21 cellular contexts compared by ENCODE assay signal in the genomic region with DNA sequence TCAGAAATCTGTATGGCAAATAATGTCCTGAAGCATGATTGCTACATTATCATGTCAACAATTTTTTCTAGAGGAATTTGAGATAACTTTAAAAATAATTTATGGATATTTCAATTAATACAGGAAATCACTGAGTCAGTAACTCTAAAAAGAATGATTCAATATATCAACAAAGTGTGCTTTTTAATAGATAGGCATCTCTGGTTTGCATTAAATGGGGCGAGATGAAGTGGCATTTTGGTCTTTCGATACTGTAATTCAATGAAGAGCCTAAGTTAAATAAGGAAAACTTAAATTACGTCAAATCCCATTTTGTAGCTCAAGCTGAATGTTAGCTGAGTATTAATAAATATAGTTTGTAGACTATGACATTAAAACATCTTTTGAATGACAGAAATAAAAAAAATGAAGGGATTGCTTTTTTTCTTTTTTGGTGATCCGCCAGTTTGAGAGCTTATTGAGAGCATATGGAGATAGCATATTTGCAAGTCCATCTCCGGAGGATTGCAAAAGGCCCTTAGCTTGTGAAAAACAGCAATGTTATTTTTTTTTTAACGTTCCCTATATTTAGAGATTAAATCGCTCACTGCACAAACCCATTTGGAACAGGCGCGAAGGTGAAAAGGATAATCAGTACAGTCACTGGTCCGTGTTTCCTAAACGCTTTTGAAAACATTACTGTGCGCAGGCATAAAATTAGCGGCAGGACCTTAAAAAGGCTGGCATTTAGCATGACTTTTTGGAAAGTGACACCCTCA.
DNase-seq lines count a peak whose midpoint lies in the region; ATAC-seq, FAIRE-seq and TF ChIP-seq lines count a peak whose summit lies in the region.
"Had no signal": no experiment of that assay in that cellular context is flagged by ENCODE, and none has a peak within 500 bp of the region (broad histone marks: within the 10 kb centered on the region; RNA-seq: fewer than 3 reads in every experiment).

No MANE protein-coding gene starts in this region.

- CTCF ChIA-PET in BJ (lab: Yijun Ruan, JAX) = no interaction called here

- H3K9ac ChIP-seq in SK-N-MC (ENCODE audit: insufficient read length) (no peak overlapping the region), kidney (ENCODE audit: low read length in 2 of 2) (no peak overlapping the region), endodermal cell (ENCODE audit: extremely low read depth, low read length, poor library complexity, severe bottlenecking) (no peak overlapping the region)

- H3K4me3 Mint-ChIP-seq in endodermal cell = no peak overlapping the region
- H3K4me3 Mint-ChIP-seq in activated T-cell treated with anti-CD3 and anti-CD28 coated beads, Interleukin-2, amount 50 U/mL, for 72 hours = no peak overlapping the region
- H3K4me3 Mint-ChIP-seq: activated CD4-positive, alpha-beta T cell treated with anti-CD3 and anti-CD28 coated beads, Interleukin-2, amount 10 ng/mL, durations not matched to agents 7 days and 5 days; CD4-positive, alpha-beta T cell; H9; stimulated activated naive CD8-positive, alpha-beta T cell treated with anti-CD3 and anti-CD28 coated beads, Interleukin-15, amount 100 ng/mL, for 72 hours had no signal

- H3K27me3 ChIP-seq in BJ (ENCODE audit: control insufficient read depth, insufficient read depth, low read length) = no peaks in the 10 kb centered on the region
- H3K27me3 ChIP-seq in endodermal cell (ENCODE audit: control insufficient read depth, insufficient read depth, low read length, poor library complexity, severe bottlenecking) = no peaks in the 10 kb centered on the region
- no peaks in the 10 kb centered on the region for H3K27me3 ChIP-seq in body of pancreas
- H3K27me3 ChIP-seq: MG63 had no signal

- H3K36me3 ChIP-seq in BJ (ENCODE audit: control insufficient read depth, insufficient read depth, low read length) = no peaks in the 10 kb centered on the region
- H3K36me3 ChIP-seq in SK-N-MC (ENCODE audit: insufficient read depth, low read length) = no peaks in the 10 kb centered on the region
- no peaks in the 10 kb centered on the region for H3K36me3 ChIP-seq in kidney (ENCODE audit: control insufficient read depth in 1 of 2, insufficient read depth in 2 of 2, low read length in 2 of 2)
- no peaks in the 10 kb centered on the region for H3K36me3 ChIP-seq in endodermal cell (ENCODE audit: control insufficient read depth, insufficient read depth, low read length)
- no peaks in the 10 kb centered on the region for H3K36me3 ChIP-seq in body of pancreas (replicated peaks in 1 of 2; ENCODE audit: insufficient read depth in 1 of 2, low read depth in 2 of 2)
- H3K36me3 ChIP-seq: MG63 had no signal

- POLR2A ChIA-PET in BJ (lab: Charles Lee) = no interaction called here

- no peak for FAIRE-seq in kidney (lab: Jason Lieb, UNC)

- H3K36me3 Mint-ChIP-seq in endodermal cell (ENCODE audit: low read depth) = no peaks in the 10 kb centered on the region
- H3K36me3 Mint-ChIP-seq in activated T-cell treated with anti-CD3 and anti-CD28 coated beads, Interleukin-2, amount 50 U/mL, for 72 hours (ENCODE audit: insufficient read depth in 2 of 2) = no peaks in the 10 kb centered on the region

- H3K27ac ChIP-seq in SK-N-MC = no peak overlapping the region
- no peak overlapping the region for H3K27ac ChIP-seq in kidney (ENCODE audit: low read depth in 2 of 2, low read length in 2 of 2)
- no peak overlapping the region for H3K27ac ChIP-seq in endodermal cell (ENCODE audit: low read depth, low read length)
- no peak overlapping the region for H3K27ac ChIP-seq in body of pancreas
- H3K27ac ChIP-seq: RWPE1 had no signal

- H3K4me1 ChIP-seq in kidney (ENCODE audit: control insufficient read depth in 1 of 2, insufficient read depth in 1 of 2, low read depth in 1 of 2, low read length in 2 of 2) (no peaks in the 10 kb centered on the region), endodermal cell (ENCODE audit: control insufficient read depth, insufficient read depth, low read length) (no peaks in the 10 kb centered on the region), body of pancreas (peaks cover 4% of the 10 kb centered on the region)

- no peaks in the 10 kb centered on the region for H3K9me3 Mint-ChIP-seq in endodermal cell
- no peaks in the 10 kb centered on the region for H3K9me3 Mint-ChIP-seq in activated T-cell treated with anti-CD3 and anti-CD28 coated beads, Interleukin-2, amount 50 U/mL, for 72 hours
- H3K9me3 Mint-ChIP-seq: H9; stimulated activated naive CD8-positive, alpha-beta T cell treated with anti-CD3 and anti-CD28 coated beads, Interleukin-15, amount 100 ng/mL, for 72 hours had no signal

- no peak for TF ChIP-seq POLR2A in body of pancreas (IDR thresholded peaks at IDR 0.05)

- DNase-seq in BJ (ENCODE audit: low read depth) = peak; percentile 7
- peak; percentile 59 for DNase-seq in NCI-H1092 (lab: John Stamatoyannopoulos, UW)
- DNase-seq in SK-N-MC (ENCODE audit: low read depth, low spot score) = no peak
- DNase-seq in kidney = no peak
- no peak for DNase-seq in endodermal cell
- no peak for DNase-seq in activated T-cell treated with anti-CD3 and anti-CD28 coated beads, Interleukin-2, amount 50 U/mL, for 72 hours
- no peak for DNase-seq in body of pancreas
- no peak for DNase-seq in NCI-H82 treated with DMSO at 0.1 percent for 48 hours (lab: John Stamatoyannopoulos, UW; ENCODE audit: unreplicated experiment)
- DNase-seq: activated CD4-positive, alpha-beta T cell treated with anti-CD3 and anti-CD28 coated beads, Interleukin-2, amount 10 ng/mL, durations not matched to agents 7 days and 5 days; activated CD8-positive, alpha-beta memory T cell treated with anti-CD3 and anti-CD28 coated beads, Interleukin-2, amount 50 U/mL, for 48 hours; activated naive CD4-positive, alpha-beta T cell treated with Interleukin-2 at 50 U/mL for 16 hours; aorta; CD4-positive, alpha-beta T cell; EL; H9; MG63; NCI-H2107; right cardiac atrium; stimulated activated naive CD8-positive, alpha-beta T cell treated with anti-CD3 and anti-CD28 coated beads, Interleukin-15, amount 100 ng/mL, for 72 hours; trophoblast cell had no signal

- no peaks in the 10 kb centered on the region for H3K4me1 Mint-ChIP-seq in endodermal cell
- no peaks in the 10 kb centered on the region for H3K4me1 Mint-ChIP-seq in activated T-cell treated with anti-CD3 and anti-CD28 coated beads, Interleukin-2, amount 50 U/mL, for 72 hours (ENCODE audit: low read depth)
- H3K4me1 Mint-ChIP-seq: activated CD4-positive, alpha-beta T cell treated with anti-CD3 and anti-CD28 coated beads, Interleukin-2, amount 10 ng/mL, durations not matched to agents 7 days and 5 days; stimulated activated naive CD8-positive, alpha-beta T cell treated with anti-CD3 and anti-CD28 coated beads, Interleukin-15, amount 100 ng/mL, for 72 hours had no signal

- WGBS in endodermal cell (ENCODE audit: insufficient coverage in 1 of 2, insufficient read length in 1 of 2), 2 experiments = 94 to 97% methylated on average over 11 to 13 of the region's 13 CpGs
- WGBS in body of pancreas, 2 donors = 82 to 85% methylated on average over 13 of the region's 13 CpGs

- no peak overlapping the region for H3K4me3 ChIP-seq in BJ (ENCODE audit: low read depth, low read length)
- peak overlapping the region; percentile 61 for H3K4me3 ChIP-seq in SK-N-MC
- H3K4me3 ChIP-seq in kidney (ENCODE audit: low read length in 2 of 2) = peak overlapping the region; percentile 35 to 47
- H3K4me3 ChIP-seq in endodermal cell (ENCODE audit: low read length) = no peak overlapping the region
- no peak overlapping the region for H3K4me3 ChIP-seq in body of pancreas
- H3K4me3 ChIP-seq: MG63 had no signal

- no peak for TF ChIP-seq CTCF in BJ (IDR thresholded peaks at IDR 0.05; ENCODE audit: insufficient read depth, low read depth, low read length)
- TF ChIP-seq CTCF in kidney (IDR thresholded peaks at IDR 0.05; ENCODE audit: borderline replicate concordance, extremely low read depth, insufficient read depth) = no peak
- no peak for TF ChIP-seq CTCF in endodermal cell (conservative IDR thresholded peaks at IDR 0.05)
- TF ChIP-seq CTCF in body of pancreas (IDR thresholded peaks at IDR 0.05) = no peak

- no peak for ATAC-seq in activated T-cell treated with anti-CD3 and anti-CD28 coated beads, Interleukin-2, amount 50 U/mL, for 72 hours (replicated peaks in 1 of 2)
- ATAC-seq in body of pancreas = no peak
- ATAC-seq: right cardiac atrium; stimulated activated naive CD8-positive, alpha-beta T cell treated with anti-CD3 and anti-CD28 coated beads, Interleukin-15, amount 100 ng/mL, for 72 hours had no signal

- H3K27ac Mint-ChIP-seq in endodermal cell = no peak overlapping the region
- H3K27ac Mint-ChIP-seq in activated T-cell treated with anti-CD3 and anti-CD28 coated beads, Interleukin-2, amount 50 U/mL, for 72 hours = no peak overlapping the region
- H3K27ac Mint-ChIP-seq: activated CD4-positive, alpha-beta T cell treated with anti-CD3 and anti-CD28 coated beads, Interleukin-2, amount 10 ng/mL, durations not matched to agents 7 days and 5 days; CD4-positive, alpha-beta T cell; stimulated activated naive CD8-positive, alpha-beta T cell treated with anti-CD3 and anti-CD28 coated beads, Interleukin-15, amount 100 ng/mL, for 72 hours had no signal

- H3K9me3 ChIP-seq in SK-N-MC (ENCODE audit: low read depth, low read length) (no peaks in the 10 kb centered on the region), kidney (ENCODE audit: control insufficient read depth in 1 of 2, low read length in 2 of 2) (no peaks in the 10 kb centered on the region), endodermal cell (ENCODE audit: control insufficient read depth, low read length) (no peaks in the 10 kb centered on the region), body of pancreas (no peaks in the 10 kb centered on the region)
- H3K9me3 ChIP-seq: MG63 had no signal

- H3K27me3 Mint-ChIP-seq in endodermal cell (ENCODE audit: insufficient read depth) = no peaks in the 10 kb centered on the region
- H3K27me3 Mint-ChIP-seq in activated T-cell treated with anti-CD3 and anti-CD28 coated beads, Interleukin-2, amount 50 U/mL, for 72 hours (ENCODE audit: low read depth) = no peaks in the 10 kb centered on the region
- H3K27me3 Mint-ChIP-seq: activated CD4-positive, alpha-beta T cell treated with anti-CD3 and anti-CD28 coated beads, Interleukin-2, amount 10 ng/mL, durations not matched to agents 7 days and 5 days; CD4-positive, alpha-beta T cell; stimulated activated naive CD8-positive, alpha-beta T cell treated with anti-CD3 and anti-CD28 coated beads, Interleukin-15, amount 100 ng/mL, for 72 hours had no signal

- intact Hi-C loops in kidney (cut with DNase I) = no loop called here
- intact Hi-C loops in body of pancreas (cut with DNase I) = no loop called here

Comparison
In these comparisons a context has a peak if more than half of its experiments do, and no peak if none do; other contexts are left out.
1. DNase-seq: peak in BJ (single experiment) and NCI-H1092 (single experiment); none in SK-N-MC (single experiment), kidney (single experiment), endodermal cell (single experiment), activated T-cell treated with anti-CD3 and anti-CD28 coated beads, Interleukin-2, amount 50 U/mL, for 72 hours (0 of 2), body of pancreas (0 of 4) and NCI-H82 treated with DMSO at 0.1 percent for 48 hours (single experiment).
2. H3K4me3 ChIP-seq: peak in SK-N-MC (single experiment) and kidney (2 of 2); none in BJ (single experiment), endodermal cell (single experiment) and body of pancreas (0 of 2).